In the genomic region with DNA sequence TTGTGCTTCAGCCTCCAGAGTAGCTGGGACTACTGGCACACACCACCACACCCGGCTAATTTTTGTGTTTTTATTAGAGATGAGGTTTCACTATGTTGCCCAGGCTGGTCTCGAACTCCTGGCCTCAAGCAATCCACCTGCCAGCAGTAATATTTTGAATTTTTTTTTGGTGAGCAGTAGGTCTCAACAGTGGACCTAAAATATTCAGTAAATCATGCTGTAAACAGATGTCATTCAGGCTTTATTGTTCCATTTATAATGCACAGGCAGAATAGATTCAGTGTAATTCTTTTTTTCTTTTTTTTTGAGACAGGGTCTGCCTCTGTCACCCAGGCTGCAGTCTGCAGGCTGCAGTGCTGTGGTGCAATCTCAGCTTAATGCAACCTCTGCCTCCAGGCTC, we compare ENCODE assay signal across 2 cellular contexts.
TF ChIP-seq lines count a peak whose summit lies in the region.

No MANE protein-coding gene starts in this region.

TF ChIP-seq in HepG2, 621 proteins besides CTCF, POLR2A, EP300 and RAD21 (continued from another document):
- TF ChIP-seq ZNF772 (CRISPR knock-in tag; IDR thresholded peaks at IDR 0.05) (0 out of 2 replicates have a peak, but pooled peaks have one; percentile 15), MIER2 (CRISPR knock-in tag; IDR thresholded peaks at IDR 0.05) (no peak)

TF ChIP-seq in GM12878, 131 proteins besides CTCF, POLR2A, EP300 and RAD21:
- TF ChIP-seq, protein P1, sequence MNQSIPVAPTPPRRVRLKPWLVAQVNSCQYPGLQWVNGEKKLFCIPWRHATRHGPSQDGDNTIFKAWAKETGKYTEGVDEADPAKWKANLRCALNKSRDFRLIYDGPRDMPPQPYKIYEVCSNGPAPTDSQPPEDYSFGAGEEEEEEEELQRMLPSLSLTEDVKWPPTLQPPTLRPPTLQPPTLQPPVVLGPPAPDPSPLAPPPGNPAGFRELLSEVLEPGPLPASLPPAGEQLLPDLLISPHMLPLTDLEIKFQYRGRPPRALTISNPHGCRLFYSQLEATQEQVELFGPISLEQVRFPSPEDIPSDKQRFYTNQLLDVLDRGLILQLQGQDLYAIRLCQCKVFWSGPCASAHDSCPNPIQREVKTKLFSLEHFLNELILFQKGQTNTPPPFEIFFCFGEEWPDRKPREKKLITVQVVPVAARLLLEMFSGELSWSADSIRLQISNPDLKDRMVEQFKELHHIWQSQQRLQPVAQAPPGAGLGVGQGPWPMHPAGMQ (IDR thresholded peaks at IDR 0.05; ENCODE audit: borderline replicate concordance), result no peak
- TF ChIP-seq, protein P2, sequence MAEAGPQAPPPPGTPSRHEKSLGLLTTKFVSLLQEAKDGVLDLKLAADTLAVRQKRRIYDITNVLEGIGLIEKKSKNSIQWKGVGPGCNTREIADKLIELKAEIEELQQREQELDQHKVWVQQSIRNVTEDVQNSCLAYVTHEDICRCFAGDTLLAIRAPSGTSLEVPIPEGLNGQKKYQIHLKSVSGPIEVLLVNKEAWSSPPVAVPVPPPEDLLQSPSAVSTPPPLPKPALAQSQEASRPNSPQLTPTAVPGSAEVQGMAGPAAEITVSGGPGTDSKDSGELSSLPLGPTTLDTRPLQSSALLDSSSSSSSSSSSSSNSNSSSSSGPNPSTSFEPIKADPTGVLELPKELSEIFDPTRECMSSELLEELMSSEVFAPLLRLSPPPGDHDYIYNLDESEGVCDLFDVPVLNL (IDR thresholded peaks at IDR 0.05; ENCODE audit: low read depth, low read length), result no peak
- TF ChIP-seq CHD2 (IDR thresholded peaks at IDR 0.05; ENCODE audit: borderline replicate concordance, low read depth, low read length), result no peak
- no peak for TF ChIP-seq NR2F1 (conservative IDR thresholded peaks at IDR 0.05)
- peak; percentile 41; the same call in 1 of the 2 replicates for TF ChIP-seq CBX5 (IDR thresholded peaks at IDR 0.05; ENCODE audit: low read depth)
- no peak for TF ChIP-seq FOXM1 (IDR thresholded peaks at IDR 0.05; ENCODE audit: low read depth, low read length)
- 0 out of 2 replicates have a peak, but pooled peaks have one; percentile 9 for TF ChIP-seq NKRF (conservative IDR thresholded peaks at IDR 0.05)
